1 cellular context compared by ENCODE assay signal in genomic region chr2:158213743-158214142, GRCh38.
TF ChIP-seq lines count a peak whose summit lies in the region.

No MANE protein-coding gene starts in this region.

TF ChIP-seq in H1, 55 proteins besides CTCF, POLR2A, EP300 and RAD21 (continued from another document):
- TF ChIP-seq SIRT6 (IDR thresholded peaks at IDR 0.05; ENCODE audit: low read length), result no peak
- TF ChIP-seq YY1 (IDR thresholded peaks at IDR 0.05; ENCODE audit: low read depth, low read length), result no peak
- TF ChIP-seq KDM4A (IDR thresholded peaks at IDR 0.05; ENCODE audit: low read depth, low read length, severe bottlenecking), result no peak
- TF ChIP-seq CHD7 (IDR thresholded peaks at IDR 0.05; ENCODE audit: insufficient replicate concordance, low read length), result no peak
- TF ChIP-seq SRF (IDR thresholded peaks at IDR 0.05; ENCODE audit: low read depth, low read length), result no peak
- TF ChIP-seq POU5F1 (IDR thresholded peaks at IDR 0.05; ENCODE audit: low read depth, low read length), result no peak
- no peak for TF ChIP-seq CBX8 (IDR thresholded peaks at IDR 0.05; ENCODE audit: borderline replicate concordance, low read depth, low read length)
